ENCODE assay signal across 9 cellular contexts in genomic region chr14:89365071-89365801, GRCh38. TPM values are rescaled to one million over a fixed set of nuclear protein-coding genes. Genes with fewer than 3 reads are reported as not detected.
DNase-seq lines count a peak whose midpoint lies in the region; ATAC-seq and TF ChIP-seq lines count a peak whose summit lies in the region.
"Had no signal": no experiment of that assay in that cellular context is flagged by ENCODE, and none has a peak within 500 bp of the region (broad histone marks: within the 10 kb centered on the region; RNA-seq: fewer than 3 reads in every experiment).

No MANE protein-coding gene starts in this region.

- no peaks in the 10 kb centered on the region for H3K9me3 ChIP-seq in mononuclear cell (ENCODE audit: low read depth, low read length)
- no peaks in the 10 kb centered on the region for H3K9me3 ChIP-seq in subcutaneous abdominal adipose tissue (ENCODE audit: control insufficient read depth in 5 of 5, low read length in 5 of 5)
- H3K9me3 ChIP-seq: HAP-1 had no signal

- H3K4me3 ChIP-seq in GM12875 (ENCODE audit: low read depth, low read length), result peak overlapping the region; percentile 10
- peak overlapping the region; percentile 15 for H3K4me3 ChIP-seq in mononuclear cell (ENCODE audit: low read length)
- H3K4me3 ChIP-seq in subcutaneous abdominal adipose tissue (ENCODE audit: low read depth in 1 of 5, low read length in 5 of 5), result peak overlapping the region in 1 of 5 donors; percentile 0
- H3K4me3 ChIP-seq: HAP-1 had no signal

- no peaks in the 10 kb centered on the region for H3K36me3 ChIP-seq in subcutaneous abdominal adipose tissue (ENCODE audit: control insufficient read depth in 5 of 5, insufficient read depth in 5 of 5, low read length in 5 of 5)
- H3K36me3 ChIP-seq: HAP-1 had no signal

- peak; percentile 86 for DNase-seq in NOMO-1 treated with dmso at 0.1 percent for 144 hours (lab: John Stamatoyannopoulos, UW; ENCODE audit: unreplicated experiment)
- DNase-seq in activated T-helper 9 cell treated with anti-CD3 and anti-CD28 coated beads, Interleukin-2, amount 50 U/mL, for 16 hours (ENCODE audit: low read depth), result peak; percentile 39
- DNase-seq in LoVo (ENCODE audit: low spot score), result no peak
- no peak for DNase-seq in HT-29 (ENCODE audit: low spot score)

- peak; percentile 95 for ATAC-seq in HG02588 (IDR thresholded peaks at IDR 0.05; ENCODE audit: unreplicated experiment)

- no peaks in the 10 kb centered on the region for H3K27me3 ChIP-seq in mononuclear cell (ENCODE audit: insufficient read depth, low read length)
- H3K27me3 ChIP-seq in subcutaneous abdominal adipose tissue (ENCODE audit: control insufficient read depth in 5 of 5, insufficient read depth in 4 of 5, low read length in 5 of 5), result no peaks in the 10 kb centered on the region

- TF ChIP-seq CTCF in GM12875 (IDR thresholded peaks at IDR 0.05; ENCODE audit: borderline replicate concordance, insufficient read depth, low read depth, low read length), result no peak

- peak overlapping the region; percentile 54 for H3K27ac ChIP-seq in subcutaneous abdominal adipose tissue (ENCODE audit: low read depth, low read length)

- H3K4me1 ChIP-seq in mononuclear cell (ENCODE audit: insufficient read depth, low read length) (peaks cover 55% of the 10 kb centered on the region), subcutaneous abdominal adipose tissue (ENCODE audit: control insufficient read depth in 5 of 5, insufficient read depth in 5 of 5, low read length in 5 of 5) (peaks cover 6 to 43% (median 21%) of the 10 kb centered on the region in 5 donors)

- H3K9ac ChIP-seq in subcutaneous abdominal adipose tissue (ENCODE audit: low read length in 5 of 5), result no peak overlapping the region

RNA-seq across cellular contexts. Expression of gene FOXN3, which starts 51.8 kb away (rescaled TPM):
- 105 TPM for total RNA-seq in mononuclear cell
- 8.8 and 9.4 TPM in 2 replicates for total RNA-seq in HT-29 (2014; rRNA removed; shearing (Covaris generic))

Comparison
In these comparisons a context has a peak if more than half of its experiments do, and no peak if none do; other contexts are left out.
1. DNase-seq: peak in NOMO-1 treated with dmso at 0.1 percent for 144 hours (single experiment) and activated T-helper 9 cell treated with anti-CD3 and anti-CD28 coated beads, Interleukin-2, amount 50 U/mL, for 16 hours (single experiment); none in LoVo (single experiment) and HT-29 (single experiment).
2. RNA of gene FOXN3, which starts 51.8 kb away (total RNA-seq): 105 TPM in mononuclear cell (single experiment); 8.8 to 9.4 TPM in HT-29; every median in the first group is over 10 times any median in the second.